ENCODE assay signal across 11 cellular contexts in the genomic region with DNA sequence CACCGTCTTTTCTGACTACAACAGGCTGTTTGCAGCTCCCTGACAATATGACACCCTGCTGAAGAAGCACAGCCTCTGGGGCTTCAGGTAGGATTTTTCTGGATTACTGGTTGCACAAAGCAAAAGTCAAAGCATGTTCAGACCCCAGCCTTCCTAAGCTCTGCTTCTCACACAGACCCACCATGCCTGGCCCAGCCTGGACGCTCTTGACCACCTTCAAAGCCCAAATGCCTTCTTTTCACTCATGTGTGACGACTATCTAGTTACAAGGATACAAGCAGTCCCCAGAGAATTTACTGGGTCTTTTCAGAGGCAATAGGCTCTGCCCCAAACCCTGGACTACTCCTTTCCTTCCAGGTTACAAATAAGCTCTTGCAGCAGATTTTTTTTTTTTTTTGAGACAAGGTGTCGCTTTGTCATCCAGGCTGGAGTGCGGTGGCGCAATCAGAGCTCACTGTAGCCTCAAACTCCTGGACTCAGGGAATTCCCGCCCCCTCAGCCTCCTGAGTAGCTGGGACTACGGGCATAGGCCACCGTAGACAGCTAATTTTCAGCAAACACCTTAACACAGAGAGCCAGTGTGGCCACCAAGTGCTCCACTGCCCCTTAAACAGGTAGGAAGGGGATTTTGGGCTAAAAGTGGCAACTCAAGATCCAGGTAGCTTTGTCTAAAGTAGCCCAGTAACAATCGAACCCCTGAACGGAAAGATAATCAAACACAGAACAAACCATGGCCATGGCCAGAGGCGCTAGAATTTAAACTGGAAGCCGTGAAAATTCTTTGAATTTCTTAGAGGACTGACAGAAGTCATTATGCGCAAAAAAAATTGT. TPM values are rescaled to one million over a fixed set of nuclear protein-coding genes. Genes with fewer than 3 reads are reported as not detected.
DNase-seq lines count a peak whose midpoint lies in the region; ATAC-seq and TF ChIP-seq lines count a peak whose summit lies in the region.
"Had no signal": no experiment of that assay in that cellular context is flagged by ENCODE, and none has a peak within 500 bp of the region (broad histone marks: within the 10 kb centered on the region; RNA-seq: fewer than 3 reads in every experiment).

No MANE protein-coding gene starts in this region.

- in situ Hi-C loops in ACHN (cut with HindIII; ENCODE audit: low pct_ligation_motif_present, low pct_unique_long_range_greater_than_20kb, low sequenced_read_pairs): no loop called here

- H3K4me3 ChIP-seq in NT2/D1 (ENCODE audit: insufficient read length, low read depth) (no peak overlapping the region), esophagus squamous epithelium (peak overlapping the region in 1 of 4 donors; percentile 1), mucosa of stomach (ENCODE audit: low read length) (no peak overlapping the region)

- intact Hi-C loops in esophagus squamous epithelium (cut with DNase I): loop anchor here (10.0 kb wide), 1 partner anchor 116 kb away; no protein-coding TSS in a partner anchor

- peaks cover 18% of the 10 kb centered on the region for H3K4me1 ChIP-seq in NT2/D1 (ENCODE audit: insufficient read depth, insufficient read length)
- H3K4me1 ChIP-seq in esophagus squamous epithelium: peaks cover 24 to 73% (median 40%) of the 10 kb centered on the region in 3 donors
- H3K4me1 ChIP-seq in mucosa of stomach (ENCODE audit: control insufficient read depth, insufficient read depth, low read length): peaks cover 14% of the 10 kb centered on the region

- DNase-seq in ACHN (peak; percentile 37), NT2/D1 (ENCODE audit: low read depth, low spot score) (no peak), esophagus squamous epithelium (lab: John Stamatoyannopoulos, UW) (no peak), T-helper 9 cell (no peak), NCI-H1105 (lab: John Stamatoyannopoulos, UW) (no peak)
- DNase-seq: CD4-positive, CD25-positive, alpha-beta regulatory T cell; cerebellar nuclear complex; NCI-H2081 treated with DMSO at 0.1 percent for 48 hours had no signal

- no peak for TF ChIP-seq POLR2A in esophagus squamous epithelium (IDR thresholded peaks at IDR 0.05)

- ATAC-seq in HG03025 (IDR thresholded peaks at IDR 0.05; ENCODE audit: low FRiP score, unreplicated experiment) (no peak), GM21529 (IDR thresholded peaks at IDR 0.05; ENCODE audit: unreplicated experiment) (no peak)

- peak overlapping the region; percentile 50 to 79 (median 76) for H3K27ac ChIP-seq in esophagus squamous epithelium

- H3K9ac ChIP-seq in NT2/D1 (ENCODE audit: insufficient read length, low read depth) (peak overlapping the region; percentile 63), mucosa of stomach (ENCODE audit: low read length) (peak overlapping the region; percentile 35)

- H3K9me3 ChIP-seq in NT2/D1 (ENCODE audit: insufficient read depth, low read length) (no peaks in the 10 kb centered on the region), esophagus squamous epithelium (no peaks in the 10 kb centered on the region), mucosa of stomach (ENCODE audit: control insufficient read depth, low read length) (no peaks in the 10 kb centered on the region)

- no peaks in the 10 kb centered on the region for H3K27me3 ChIP-seq in NT2/D1 (ENCODE audit: insufficient read depth, insufficient read length)
- H3K27me3 ChIP-seq in esophagus squamous epithelium: no peaks in the 10 kb centered on the region
- H3K27me3 ChIP-seq in mucosa of stomach (ENCODE audit: control insufficient read depth, insufficient read depth, low read length): no peaks in the 10 kb centered on the region

- no peak for TF ChIP-seq CTCF in esophagus squamous epithelium (IDR thresholded peaks at IDR 0.05)

- 55 to 56% methylated on average over 10 to 12 of the region's 14 CpGs for WGBS in esophagus squamous epithelium, 2 donors

- peaks cover 9% of the 10 kb centered on the region for H3K36me3 ChIP-seq in NT2/D1 (ENCODE audit: insufficient read depth, insufficient read length, low read length)
- H3K36me3 ChIP-seq in esophagus squamous epithelium: no peaks in the 10 kb centered on the region
- H3K36me3 ChIP-seq in mucosa of stomach (ENCODE audit: control insufficient read depth, insufficient read depth, low read length): no peaks in the 10 kb centered on the region

RNA-seq across cellular contexts. Expression of a gene that starts 16.2 kb away (rescaled TPM):
- 100 to 1,000 TPM in 2 of 4 donors, 10 to 100 TPM in 2; 71.1 to 227 (median 147) TPM for total RNA-seq in esophagus squamous epithelium
